In the genomic region with DNA sequence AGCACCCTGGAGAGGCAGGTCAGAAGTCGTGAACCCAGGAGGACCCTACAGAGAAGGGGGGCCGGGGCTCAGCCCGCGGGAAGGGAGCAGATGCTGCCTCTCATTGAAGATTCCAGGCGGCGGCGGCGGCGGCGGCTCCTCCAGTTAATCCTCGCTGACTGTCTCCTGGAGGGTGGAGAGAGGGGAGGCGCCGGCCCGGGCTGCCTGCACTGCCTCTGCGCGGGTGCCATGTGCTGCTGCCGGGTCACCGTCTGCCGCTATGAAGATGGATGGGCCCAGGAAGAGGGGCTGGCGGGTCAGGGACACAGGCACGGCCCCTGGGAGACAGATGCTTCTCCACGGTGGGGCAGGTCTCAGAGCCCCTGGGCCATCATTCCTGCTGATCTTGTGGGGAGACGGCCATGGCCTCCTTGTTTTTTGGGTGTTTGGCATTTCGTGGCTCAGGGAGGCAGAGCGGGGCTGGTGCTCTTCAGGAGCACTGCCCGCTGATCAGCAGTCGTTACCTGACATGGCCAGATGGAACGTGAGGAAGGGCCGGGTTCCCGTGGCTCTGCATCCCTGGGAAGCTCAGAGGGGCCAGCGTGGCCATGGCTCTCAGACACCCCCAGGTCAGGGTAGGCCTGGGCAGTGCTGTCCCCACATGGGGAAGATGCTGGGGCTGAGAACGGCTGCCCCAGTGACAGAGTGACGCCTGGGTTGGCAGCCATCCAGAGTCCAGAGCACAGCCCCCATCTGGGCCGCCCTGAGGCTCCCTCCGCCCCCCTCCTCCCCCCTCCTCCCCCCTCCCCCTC, we compare ENCODE assay signal across 8 cellular contexts. TPM values are rescaled to one million over a fixed set of nuclear protein-coding genes. Genes with fewer than 3 reads are reported as not detected.
DNase-seq lines count a peak whose midpoint lies in the region; ATAC-seq and TF ChIP-seq lines count a peak whose summit lies in the region.

No MANE protein-coding gene starts in this region.

- no peaks in the 10 kb centered on the region for H3K27me3 ChIP-seq in breast epithelium

- TF ChIP-seq CTCF in breast epithelium (IDR thresholded peaks at IDR 0.05) (no peak), MCF 10A (IDR thresholded peaks at IDR 0.05; ENCODE audit: unreplicated experiment) (no peak), RWPE1 (conservative IDR thresholded peaks at IDR 0.05; ENCODE audit: low read depth) (no peak), neural crest cell (conservative IDR thresholded peaks at IDR 0.05) (no peak)

- no peaks in the 10 kb centered on the region for H3K27me3 Mint-ChIP-seq in MCF 10A (ENCODE audit: insufficient read depth, unreplicated experiment)
- H3K27me3 Mint-ChIP-seq in neural crest cell (ENCODE audit: low read depth), result peaks cover 10% of the 10 kb centered on the region

- no peaks in the 10 kb centered on the region for H3K36me3 ChIP-seq in breast epithelium

- no peak overlapping the region for H3K4me3 ChIP-seq in breast epithelium

- H3K27ac Mint-ChIP-seq in MCF 10A (ENCODE audit: low read depth, unreplicated experiment), result no peak overlapping the region
- peak overlapping the region; percentile 84 for H3K27ac Mint-ChIP-seq in neural crest cell (ENCODE audit: unreplicated experiment)

- H3K4me1 Mint-ChIP-seq in MCF 10A (ENCODE audit: insufficient read depth, unreplicated experiment) (no peaks in the 10 kb centered on the region), neural crest cell (peaks cover 15% of the 10 kb centered on the region)

- H3K4me1 ChIP-seq in breast epithelium, result peaks cover 0 to 7% of the 10 kb centered on the region in 2 donors

- no peaks in the 10 kb centered on the region for H3K9me3 Mint-ChIP-seq in MCF 10A (ENCODE audit: unreplicated experiment)
- H3K9me3 Mint-ChIP-seq in neural crest cell, result no peaks in the 10 kb centered on the region

- no peak for TF ChIP-seq POLR2A in breast epithelium (IDR thresholded peaks at IDR 0.05)

- no TSS peak for BruUV-seq in MCF 10A (replicated peaks; lab: Mats Ljungman, UMichigan)

- intact Hi-C loops in breast epithelium (cut with DNase I; ENCODE audit: low total_unique reads) (loop anchor here (5.0 kb wide), 1 partner anchor 945 kb away; no protein-coding TSS in a partner anchor), MCF 10A (cut with micrococcal nuclease) (no loop called here)

- no peaks in the 10 kb centered on the region for H3K9me3 ChIP-seq in breast epithelium

- peaks cover 58% of the 10 kb centered on the region for H3K36me3 Mint-ChIP-seq in MCF 10A (ENCODE audit: insufficient read depth, unreplicated experiment)
- H3K36me3 Mint-ChIP-seq in neural crest cell (ENCODE audit: low read depth), result peaks cover 3% of the 10 kb centered on the region

- ATAC-seq in esophagus mucosa, result peak; percentile 45
- ATAC-seq in GM21381 (IDR thresholded peaks at IDR 0.05; ENCODE audit: unreplicated experiment), result no peak
- no peak for ATAC-seq in GM21423 (IDR thresholded peaks at IDR 0.05; ENCODE audit: unreplicated experiment)

- POLR2A ChIA-PET in MCF 10A (lab: Yijun Ruan, JAX) (no interaction called here), RWPE1 (lab: Yijun Ruan, JAX; ENCODE audit: low non-redundant PET) (no interaction called here)

- DNase-seq in breast epithelium (ENCODE audit: low spot score in 2 of 2) (no peak), MCF 10A (ENCODE audit: unreplicated experiment) (no peak), RWPE1 (ENCODE audit: low spot score) (no peak), neural crest cell (ENCODE audit: low read depth, low spot score) (peak; percentile 49)
- no peak for DNase-seq in activated effector memory CD4-positive, alpha-beta T cell treated with Interleukin-2 at 50 U/mL for 16 hours

- no peak overlapping the region for H3K4me3 Mint-ChIP-seq in MCF 10A (ENCODE audit: unreplicated experiment)
- peak overlapping the region; percentile 72 for H3K4me3 Mint-ChIP-seq in neural crest cell

- CTCF ChIA-PET in MCF 10A (lab: Yijun Ruan, JAX) (no interaction called here), RWPE1 (lab: Yijun Ruan, JAX) (interaction anchor here (0.6 to 1.0 kb wide), 2 partner anchors 17 to 28 kb away, joined by 3 to 4 read pairs; no protein-coding TSS in a partner anchor)

- peak overlapping the region; percentile 57 to 59 for H3K27ac ChIP-seq in breast epithelium
- H3K27ac ChIP-seq in RWPE1, result peak overlapping the region; percentile 73

RNA-seq across cellular contexts. Expression of a gene that starts 36.1 kb away (rescaled TPM):
- total RNA-seq in breast epithelium, result 1 to 10 TPM in 2 of 3 donors, under 1 TPM in 1; 0.66 to 3.1 (median 1.1) TPM
- total RNA-seq in MCF 10A (2022), result 6.9 and 11.3 TPM in 2 replicates
- total RNA-seq in esophagus mucosa, result 10.9 TPM
- total RNA-seq in neural crest cell, result 74.0 and 82.2 TPM in 2 replicates

RNA-seq across cellular contexts. Expression of a gene that starts 39.5 kb away (rescaled TPM):
- total RNA-seq in breast epithelium (100 to 1,000 TPM in 1 of 3 donors, 10 to 100 TPM in 2; 52.3 to 105 (median 60.7) TPM), MCF 10A (2022) (44.4 and 52.9 TPM in 2 replicates), esophagus mucosa (23.9 TPM), neural crest cell (26.7 and 27.3 TPM in 2 replicates)
